In the genomic region with DNA sequence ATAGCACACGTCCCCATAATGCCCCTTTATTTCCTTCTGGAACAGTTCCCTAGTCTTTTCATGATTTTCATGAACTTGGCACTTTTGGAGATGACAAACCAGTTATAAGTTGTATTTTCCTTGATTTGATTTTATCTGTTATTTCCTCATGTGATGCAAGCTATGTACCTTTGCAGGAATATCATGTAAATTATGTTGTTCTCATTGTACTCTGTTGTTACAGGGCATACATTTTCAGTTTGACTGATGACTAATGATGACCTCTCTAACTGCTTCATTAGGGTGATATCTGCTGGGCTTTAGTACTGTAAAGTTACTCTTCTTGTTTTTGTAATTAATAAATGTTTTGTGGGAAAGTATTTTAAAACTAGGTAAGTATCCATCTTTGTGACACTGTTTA, we compare ENCODE assay signal across 19 cellular contexts.
A peak's percentile ranks its signal among the peaks of the same experiment; 100 is the strongest.
DNase-seq lines count a peak whose midpoint lies in the region; ATAC-seq and TF ChIP-seq lines count a peak whose summit lies in the region.
"Had no signal": no experiment of that assay in that cellular context is flagged by ENCODE, and none has a peak within 500 bp of the region (broad histone marks: within the 10 kb centered on the region; RNA-seq: fewer than 3 reads in every experiment).

No MANE protein-coding gene starts in this region.

- H3K79me1 ChIP-seq in neuronal stem cell (ENCODE audit: low read depth, low read length): peaks cover 5% of the 10 kb centered on the region

- peak overlapping the region; percentile 52 for H3K27ac Mint-ChIP-seq in activated naive CD4-positive, alpha-beta T cell treated with anti-CD3 and anti-CD28 coated beads, Interleukin-2, amount 50 U/mL, for 24 hours
- no peak overlapping the region for H3K27ac Mint-ChIP-seq in activated naive CD4-positive, alpha-beta T cell treated with anti-CD3 and anti-CD28 coated beads, Interleukin-2, amount 50 U/mL, for 72 hours
- H3K27ac Mint-ChIP-seq in stimulated activated naive B cell treated with anti-CD40 and anti-IgM and Interleukin-4, amounts not matched to agents 10 μg/mL and 1 μg/mL and 100 μg/mL, for 72 hours: no peak overlapping the region
- H3K27ac Mint-ChIP-seq: CD8-positive, alpha-beta memory T cell had no signal

- H3K18ac ChIP-seq in neuronal stem cell (ENCODE audit: low read length): no peak overlapping the region

- H3F3A ChIP-seq in PC-9 (ENCODE audit: insufficient read depth, low read depth): peaks cover 10% of the 10 kb centered on the region; the same call in 1 of the 2 replicates

- no peak overlapping the region for H3K4me3 Mint-ChIP-seq in activated naive CD4-positive, alpha-beta T cell treated with anti-CD3 and anti-CD28 coated beads, Interleukin-2, amount 50 U/mL, for 24 hours
- no peak overlapping the region for H3K4me3 Mint-ChIP-seq in stimulated activated naive B cell treated with anti-CD40 and anti-IgM and Interleukin-4, amounts not matched to agents 10 μg/mL and 1 μg/mL and 100 μg/mL, for 72 hours
- H3K4me3 Mint-ChIP-seq: CD8-positive, alpha-beta memory T cell had no signal

- TF ChIP-seq CTCF in PC-9 (conservative IDR thresholded peaks at IDR 0.05): no peak
- TF ChIP-seq CTCF in epithelial cell of esophagus (IDR thresholded peaks at IDR 0.05; ENCODE audit: insufficient read depth, low read depth, low read length, missing control alignments): no peak

- no peak overlapping the region for H3K4me3 ChIP-seq in PC-9
- no peak overlapping the region for H3K4me3 ChIP-seq in epithelial cell of esophagus (ENCODE audit: low read length)
- H3K4me3 ChIP-seq in neuronal stem cell (ENCODE audit: low read length in 2 of 2): no peak overlapping the region
- H3K4me3 ChIP-seq: BLaER1 had no signal

- H3K4me1 ChIP-seq in PC-9 (replicated peaks; ENCODE audit: insufficient read depth): peaks cover 19% of the 10 kb centered on the region
- H3K4me1 ChIP-seq in neuronal stem cell (ENCODE audit: control insufficient read depth in 2 of 2, insufficient read depth in 1 of 2, low read depth in 1 of 2, low read length in 2 of 2): no peaks in the 10 kb centered on the region

- peaks cover 87% of the 10 kb centered on the region for H3K4me1 Mint-ChIP-seq in activated naive CD4-positive, alpha-beta T cell treated with anti-CD3 and anti-CD28 coated beads, Interleukin-2, amount 50 U/mL, for 24 hours
- peaks cover 28 to 80% of the 10 kb centered on the region in 2 donors for H3K4me1 Mint-ChIP-seq in stimulated activated naive B cell treated with anti-CD40 and anti-IgM and Interleukin-4, amounts not matched to agents 10 μg/mL and 1 μg/mL and 100 μg/mL, for 72 hours

- peaks cover 48% of the 10 kb centered on the region for H3K79me2 ChIP-seq in PC-9 (ENCODE audit: low read depth)

- H3K4me2 ChIP-seq in PC-9 (no peak overlapping the region), neuronal stem cell (ENCODE audit: insufficient read depth, low read length, poor library complexity, severe bottlenecking) (no peak overlapping the region)
- H3K4me2 ChIP-seq: BLaER1 had no signal

- peaks cover 7% of the 10 kb centered on the region for H4K20me1 ChIP-seq in PC-9 (ENCODE audit: insufficient read depth)

- no peak overlapping the region for H3K14ac ChIP-seq in neuronal stem cell (ENCODE audit: low read length)

- intact Hi-C loops in PC-9 (cut with micrococcal nuclease; ENCODE audit: unreplicated experiment): no loop called here

- no peak overlapping the region for H2AK5ac ChIP-seq in neuronal stem cell (ENCODE audit: low read depth, low read length)

- BruUV-seq in PC-9 (replicated peaks; lab: Mats Ljungman, UMichigan): no TSS peak

- H3K9me3 Mint-ChIP-seq in activated naive CD4-positive, alpha-beta T cell treated with anti-CD3 and anti-CD28 coated beads, Interleukin-2, amount 50 U/mL, for 24 hours: peaks cover 16% of the 10 kb centered on the region
- H3K9me3 Mint-ChIP-seq in activated naive CD4-positive, alpha-beta T cell treated with anti-CD3 and anti-CD28 coated beads, Interleukin-2, amount 50 U/mL, for 72 hours: peaks cover 4 to 17% of the 10 kb centered on the region in 2 donors
- peaks cover 4% of the 10 kb centered on the region in 2 donors for H3K9me3 Mint-ChIP-seq in stimulated activated naive B cell treated with anti-CD40 and anti-IgM and Interleukin-4, amounts not matched to agents 10 μg/mL and 1 μg/mL and 100 μg/mL, for 72 hours
- H3K9me3 Mint-ChIP-seq: CD8-positive, alpha-beta memory T cell had no signal

- no peak overlapping the region for H2BK120ac ChIP-seq in neuronal stem cell (ENCODE audit: low read depth, low read length)

- no peak overlapping the region for H2BK15ac ChIP-seq in neuronal stem cell (ENCODE audit: low read length)

- POLR2A ChIA-PET in PC-9 (lab: Charles Lee; ENCODE audit: unreplicated experiment): no interaction called here

- H3K9ac ChIP-seq in neuronal stem cell (ENCODE audit: low read depth, low read length, poor library complexity): no peak overlapping the region
- H3K9ac ChIP-seq: BLaER1 had no signal

- H3K9me2 ChIP-seq in PC-9 (ENCODE audit: insufficient read depth): no peaks in the 10 kb centered on the region

- H4K91ac ChIP-seq in neuronal stem cell (ENCODE audit: low read depth, low read length, poor library complexity): no peak overlapping the region

- H2AFZ ChIP-seq in PC-9: no peak overlapping the region
- no peak overlapping the region for H2AFZ ChIP-seq in neuronal stem cell (ENCODE audit: low read length)

- H3K27ac ChIP-seq in PC-9 (peak overlapping the region; percentile 17), neuronal stem cell (replicated peaks; ENCODE audit: low read length) (no peak overlapping the region)
- H3K27ac ChIP-seq: 22Rv1, BLaER1 had no signal

- no peak overlapping the region for H3K4ac ChIP-seq in neuronal stem cell (ENCODE audit: low read length)

- peaks cover 7% of the 10 kb centered on the region; the same call in 1 of the 2 replicates for H3K9me3 ChIP-seq in PC-9 (ENCODE audit: insufficient read depth, low read depth)
- H3K9me3 ChIP-seq in neuronal stem cell (replicated peaks in 1 of 2; ENCODE audit: control insufficient read depth in 2 of 2, insufficient read depth in 1 of 2, low read depth in 1 of 2, low read length in 2 of 2): peaks cover 0 to 24% of the 10 kb centered on the region in 2 donors

- CTCF ChIA-PET in PC-9 (lab: Charles Lee): no interaction called here

- H4K8ac ChIP-seq in neuronal stem cell (ENCODE audit: low read depth, low read length): no peak overlapping the region

- no peaks in the 10 kb centered on the region for H3K27me3 Mint-ChIP-seq in activated naive CD4-positive, alpha-beta T cell treated with anti-CD3 and anti-CD28 coated beads, Interleukin-2, amount 50 U/mL, for 24 hours
- no peaks in the 10 kb centered on the region for H3K27me3 Mint-ChIP-seq in stimulated activated naive B cell treated with anti-CD40 and anti-IgM and Interleukin-4, amounts not matched to agents 10 μg/mL and 1 μg/mL and 100 μg/mL, for 72 hours
- H3K27me3 Mint-ChIP-seq: CD8-positive, alpha-beta memory T cell had no signal

- H3K36me3 ChIP-seq in PC-9 (ENCODE audit: low read depth) (no peaks in the 10 kb centered on the region), neuronal stem cell (replicated peaks in 1 of 2; ENCODE audit: control insufficient read depth in 2 of 2, insufficient read depth in 2 of 2, low read length in 2 of 2) (peaks cover 0 to 8% of the 10 kb centered on the region in 2 donors)

- H3K27me3 ChIP-seq in PC-9 (ENCODE audit: insufficient read depth, low read depth) (no peaks in the 10 kb centered on the region), neuronal stem cell (ENCODE audit: control insufficient read depth in 3 of 3, insufficient read depth in 3 of 3, low read depth in 1 of 3, low read length in 3 of 3) (no peaks in the 10 kb centered on the region)
- H3K27me3 ChIP-seq: BLaER1 had no signal

- H2BK12ac ChIP-seq in neuronal stem cell (ENCODE audit: low read length): no peak overlapping the region

- WGBS in neuronal stem cell (ENCODE audit: extremely low coverage in 2 of 2, insufficient read length in 2 of 2, insufficient replicate concordance in 1 of 2), 2 donors: no CpG with 5 or more reads among the region's 1 CpG

- H3K23ac ChIP-seq in neuronal stem cell (ENCODE audit: low read depth, low read length, poor library complexity): no peak overlapping the region

- no peak for ATAC-seq in activated naive CD4-positive, alpha-beta T cell treated with anti-CD3 and anti-CD28 coated beads, Interleukin-2, amount 50 U/mL, for 72 hours
- no peak for ATAC-seq in stimulated activated naive B cell treated with anti-CD40 and anti-IgM and Interleukin-4, amounts not matched to agents 10 μg/mL and 1 μg/mL and 100 μg/mL, for 72 hours (replicated peaks)
- ATAC-seq in GM21529 (IDR thresholded peaks at IDR 0.05; ENCODE audit: unreplicated experiment): no peak
- ATAC-seq: HCT116, Panc1 had no signal

- DNase-seq in activated naive CD4-positive, alpha-beta T cell treated with anti-CD3 and anti-CD28 coated beads, Interleukin-2, amount 50 U/mL, for 72 hours (ENCODE audit: low spot score in 2 of 2): no peak
- DNase-seq in PC-9 (peak in 1 of 2 experiments; percentile 54), epithelial cell of esophagus (ENCODE audit: low read depth) (peak; percentile 60), neuronal stem cell (ENCODE audit: low spot score) (no peak), NCI-H446 (lab: John Stamatoyannopoulos, UW) (no peak)
- no peak for DNase-seq in stimulated activated naive B cell treated with anti-CD40 and anti-IgM and Interleukin-4, amounts not matched to agents 10 μg/mL and 1 μg/mL and 100 μg/mL, for 72 hours
- DNase-seq: CD8-positive, alpha-beta memory T cell; NCI-H1436; NCI-H2081; NCI-H2227 treated with DMSO at 0.1 percent for 48 hours; NCI-H526; NK-92 treated with Interleukin-12 subunit alpha and Interleukin-12 subunit beta, amount 100 ng/mL, for 24 hours; SIG-M5 had no signal

- peaks cover 32% of the 10 kb centered on the region for H3K36me3 Mint-ChIP-seq in activated naive CD4-positive, alpha-beta T cell treated with anti-CD3 and anti-CD28 coated beads, Interleukin-2, amount 50 U/mL, for 24 hours
- H3K36me3 Mint-ChIP-seq in activated naive CD4-positive, alpha-beta T cell treated with anti-CD3 and anti-CD28 coated beads, Interleukin-2, amount 50 U/mL, for 72 hours: peaks cover 5 to 34% of the 10 kb centered on the region in 2 donors
- H3K36me3 Mint-ChIP-seq in stimulated activated naive B cell treated with anti-CD40 and anti-IgM and Interleukin-4, amounts not matched to agents 10 μg/mL and 1 μg/mL and 100 μg/mL, for 72 hours: peaks cover 24 to 41% of the 10 kb centered on the region in 2 donors

- H2BK5ac ChIP-seq in neuronal stem cell (ENCODE audit: low read length): no peak overlapping the region
